ENCODE assay signal across 27 cellular contexts in the genomic region with DNA sequence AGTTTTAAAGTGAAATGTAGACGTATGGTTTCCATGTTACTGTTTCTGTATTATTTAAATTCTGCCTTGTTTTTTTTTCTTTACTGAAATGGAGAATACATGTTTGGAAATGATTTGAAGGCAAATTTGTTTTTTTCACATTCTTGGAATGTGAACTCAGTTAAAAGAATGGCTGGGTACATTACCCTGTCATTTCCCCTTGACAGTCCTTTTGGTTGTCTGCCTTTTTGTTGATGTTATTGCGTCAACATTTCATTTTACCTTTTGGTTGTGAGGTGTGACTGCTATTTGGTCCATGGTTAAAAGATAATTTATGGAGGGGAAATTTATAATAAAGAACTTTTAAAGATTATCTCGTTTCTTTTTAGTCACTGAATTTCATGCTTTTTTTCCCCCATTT. TPM values are rescaled to one million over a fixed set of nuclear protein-coding genes. Genes with fewer than 3 reads are reported as not detected.
DNase-seq lines count a peak whose midpoint lies in the region; ATAC-seq and TF ChIP-seq lines count a peak whose summit lies in the region.
"Had no signal": no experiment of that assay in that cellular context is flagged by ENCODE, and none has a peak within 500 bp of the region (broad histone marks: within the 10 kb centered on the region; RNA-seq: fewer than 3 reads in every experiment).

No MANE protein-coding gene starts in this region.

- peak overlapping the region; percentile 86 for H3K4me3 Mint-ChIP-seq in activated CD4-positive, alpha-beta T cell treated with anti-CD3 and anti-CD28 coated beads, Interleukin-2, amount 10 ng/mL, durations not matched to agents 24 days and 14 days
- H3K4me3 Mint-ChIP-seq in CD4-positive, CD25-positive, alpha-beta regulatory T cell = peak overlapping the region in 2 of 4 donors; percentile 2 to 29
- H3K4me3 Mint-ChIP-seq in T-helper 17 cell (peak overlapping the region; percentile 39), nephron progenitor cell (no peak overlapping the region)
- no peak overlapping the region for H3K4me3 Mint-ChIP-seq in activated naive CD8-positive, alpha-beta T cell treated with anti-CD3 and anti-CD28 coated beads for 36 hours

- no peak overlapping the region for H3K27ac ChIP-seq in CD4-positive, CD25-positive, alpha-beta regulatory T cell (ENCODE audit: insufficient read depth, low read length, poor library complexity, severe bottlenecking)
- H3K27ac ChIP-seq: body of pancreas, left ventricle myocardium inferior, thyroid gland, uterus, WERI-Rb-1 had no signal

- no peak for ATAC-seq in CD4-positive, CD25-positive, alpha-beta regulatory T cell (ENCODE audit: low read depth in 2 of 2)
- ATAC-seq in T-helper 17 cell = no peak
- ATAC-seq in GM19328 (IDR thresholded peaks at IDR 0.05; ENCODE audit: unreplicated experiment) = no peak
- ATAC-seq: body of pancreas, esophagus mucosa, right cardiac atrium had no signal

- peaks cover 62% of the 10 kb centered on the region for H3K4me1 Mint-ChIP-seq in activated CD4-positive, alpha-beta T cell treated with anti-CD3 and anti-CD28 coated beads, Interleukin-2, amount 10 ng/mL, durations not matched to agents 24 days and 14 days
- peaks cover 11 to 79% (median 37%) of the 10 kb centered on the region in 4 donors for H3K4me1 Mint-ChIP-seq in CD4-positive, CD25-positive, alpha-beta regulatory T cell
- H3K4me1 Mint-ChIP-seq in T-helper 17 cell (peaks cover 37% of the 10 kb centered on the region), nephron progenitor cell (peaks cover 7% of the 10 kb centered on the region)
- peaks cover 74% of the 10 kb centered on the region for H3K4me1 Mint-ChIP-seq in activated naive CD8-positive, alpha-beta T cell treated with anti-CD3 and anti-CD28 coated beads for 36 hours

- TF ChIP-seq CTCF in nephron progenitor cell (IDR thresholded peaks at IDR 0.05) = no peak

- no peaks in the 10 kb centered on the region for H3K36me3 ChIP-seq in CD4-positive, CD25-positive, alpha-beta regulatory T cell (ENCODE audit: control insufficient read depth, insufficient read depth, low read length)
- H3K36me3 ChIP-seq: left ventricle myocardium inferior, Peyer's patch, thyroid gland, uterus, WERI-Rb-1 had no signal

- H3K27me3 Mint-ChIP-seq in activated CD4-positive, alpha-beta T cell treated with anti-CD3 and anti-CD28 coated beads, Interleukin-2, amount 10 ng/mL, durations not matched to agents 24 days and 14 days = no peaks in the 10 kb centered on the region
- H3K27me3 Mint-ChIP-seq in CD4-positive, CD25-positive, alpha-beta regulatory T cell = peaks cover 8% of the 10 kb centered on the region
- H3K27me3 Mint-ChIP-seq in T-helper 17 cell (no peaks in the 10 kb centered on the region), nephron progenitor cell (ENCODE audit: low read depth, poor library complexity) (no peaks in the 10 kb centered on the region)
- peaks cover 4% of the 10 kb centered on the region for H3K27me3 Mint-ChIP-seq in activated naive CD8-positive, alpha-beta T cell treated with anti-CD3 and anti-CD28 coated beads for 36 hours

- peak overlapping the region; percentile 99 for H3K27ac Mint-ChIP-seq in activated CD4-positive, alpha-beta T cell treated with anti-CD3 and anti-CD28 coated beads, Interleukin-2, amount 10 ng/mL, durations not matched to agents 24 days and 14 days
- peak overlapping the region in 1 of 3 donors; percentile 57 for H3K27ac Mint-ChIP-seq in CD4-positive, CD25-positive, alpha-beta regulatory T cell
- H3K27ac Mint-ChIP-seq in T-helper 17 cell (peak overlapping the region; percentile 98), nephron progenitor cell (no peak overlapping the region)
- peak overlapping the region; percentile 96 for H3K27ac Mint-ChIP-seq in activated naive CD8-positive, alpha-beta T cell treated with anti-CD3 and anti-CD28 coated beads for 36 hours

- DNase-seq in activated CD4-positive, alpha-beta T cell treated with anti-CD3 and anti-CD28 coated beads, Interleukin-2, amount 10 ng/mL, durations not matched to agents 24 days and 14 days = peak; percentile 58
- DNase-seq in activated CD4-positive, alpha-beta T cell treated with anti-CD3 and anti-CD28 coated beads for 1 hour = no peak
- peak in 1 of 3 donors; percentile 70 for DNase-seq in CD4-positive, CD25-positive, alpha-beta regulatory T cell
- no peak for DNase-seq in T-helper 17 cell
- no peak for DNase-seq in activated naive CD8-positive, alpha-beta T cell treated with anti-CD3 and anti-CD28 coated beads for 36 hours
- DNase-seq in nephron progenitor cell = no peak
- no peak for DNase-seq in NCI-H1417 (lab: John Stamatoyannopoulos, UW)
- DNase-seq: activated CD8-positive, alpha-beta memory T cell treated with anti-CD3 and anti-CD28 coated beads for 24 hours; body of pancreas; dermis blood vessel endothelial cell; left ventricle myocardium inferior; mesendoderm; NCI-H1048; NCI-H1694 treated with DMSO at 0.1 percent for 48 hours; NCI-H446 treated with DMSO at 0.1 percent for 48 hours; NCI-H82; Peyer's patch; right cardiac atrium; SHP77; thyroid gland; uterus; WERI-Rb-1 had no signal

- H3K27me3 ChIP-seq in CD4-positive, CD25-positive, alpha-beta regulatory T cell (ENCODE audit: control insufficient read depth, insufficient read depth, low read length) = no peaks in the 10 kb centered on the region
- H3K27me3 ChIP-seq: body of pancreas, Peyer's patch, thyroid gland, uterus had no signal

- H3K9me3 ChIP-seq in CD4-positive, CD25-positive, alpha-beta regulatory T cell (ENCODE audit: control insufficient read depth in 2 of 2, low read length in 2 of 2) = no peaks in the 10 kb centered on the region
- H3K9me3 ChIP-seq in T-helper 17 cell (ENCODE audit: control insufficient read depth, low read length, poor library complexity, severe bottlenecking) = no peaks in the 10 kb centered on the region
- H3K9me3 ChIP-seq: body of pancreas, left ventricle myocardium inferior, Peyer's patch, thyroid gland, uterus had no signal

- peaks cover 20% of the 10 kb centered on the region for H3K36me3 Mint-ChIP-seq in activated CD4-positive, alpha-beta T cell treated with anti-CD3 and anti-CD28 coated beads, Interleukin-2, amount 10 ng/mL, durations not matched to agents 24 days and 14 days (ENCODE audit: low read depth)
- H3K36me3 Mint-ChIP-seq in CD4-positive, CD25-positive, alpha-beta regulatory T cell = no peaks in the 10 kb centered on the region
- H3K36me3 Mint-ChIP-seq in T-helper 17 cell (ENCODE audit: low read depth) (peaks cover under 1% of the 10 kb centered on the region), nephron progenitor cell (ENCODE audit: low read depth) (peaks cover 10% of the 10 kb centered on the region)
- peaks cover 40% of the 10 kb centered on the region for H3K36me3 Mint-ChIP-seq in activated naive CD8-positive, alpha-beta T cell treated with anti-CD3 and anti-CD28 coated beads for 36 hours

- no peaks in the 10 kb centered on the region for H3K9me3 Mint-ChIP-seq in activated CD4-positive, alpha-beta T cell treated with anti-CD3 and anti-CD28 coated beads, Interleukin-2, amount 10 ng/mL, durations not matched to agents 24 days and 14 days
- H3K9me3 Mint-ChIP-seq in CD4-positive, CD25-positive, alpha-beta regulatory T cell = peaks cover 0 to under 1% (median 0%) of the 10 kb centered on the region in 7 donors
- peaks cover 2% of the 10 kb centered on the region for H3K9me3 Mint-ChIP-seq in activated naive CD8-positive, alpha-beta T cell treated with anti-CD3 and anti-CD28 coated beads for 36 hours
- no peaks in the 10 kb centered on the region for H3K9me3 Mint-ChIP-seq in nephron progenitor cell

- intact Hi-C loops in activated CD4-positive, alpha-beta T cell treated with anti-CD3 and anti-CD28 coated beads, Interleukin-2, amount 10 ng/mL, durations not matched to agents 24 days and 14 days (cut with micrococcal nuclease) = loop anchor here (1.0 to 5.0 kb wide), 4 partner anchors 35 to 1956 kb away; a partner anchor contains a TSS

- peak overlapping the region; percentile 49 for H3K4me3 ChIP-seq in CD4-positive, CD25-positive, alpha-beta regulatory T cell (ENCODE audit: low read depth, low read length)
- H3K4me3 ChIP-seq: body of pancreas, left ventricle myocardium inferior, Peyer's patch, thyroid gland, uterus had no signal

- H3K4me1 ChIP-seq in CD4-positive, CD25-positive, alpha-beta regulatory T cell (ENCODE audit: control insufficient read depth, insufficient read depth, low read length, poor library complexity, severe bottlenecking) = peaks cover 45% of the 10 kb centered on the region
- H3K4me1 ChIP-seq: left ventricle myocardium inferior, thyroid gland, uterus had no signal

RNA-seq across cellular contexts. Expression of a gene that starts 3.2 kb away (rescaled TPM):
- total RNA-seq in activated CD4-positive, alpha-beta T cell treated with anti-CD3 and anti-CD28 coated beads, Interleukin-2, amount 10 ng/mL, durations not matched to agents 24 days and 14 days = 159 and 164 TPM in 2 replicates
- total RNA-seq in CD4-positive, CD25-positive, alpha-beta regulatory T cell = 26.8 TPM
- polyA plus RNA-seq in CD4-positive, CD25-positive, alpha-beta regulatory T cell = 100 to 1,000 TPM in 1 of 4 donors, 10 to 100 TPM in 3; 71.5 to 118 (median 97.6) TPM
- 10 to 100 TPM; 20.7 to 33.8 TPM for total RNA-seq in T-helper 17 cell
- total RNA-seq in activated naive CD8-positive, alpha-beta T cell treated with anti-CD3 and anti-CD28 coated beads for 36 hours = 100 to 1,000 TPM; 131 to 134 TPM
- total RNA-seq: dermis blood vessel endothelial cell, fibroblast of villous mesenchyme, HT1080, left ventricle myocardium inferior had no signal
- polyA plus RNA-seq: keratinocyte had no signal

Comparison
In these comparisons a context has a peak if more than half of its experiments do, and no peak if none do; other contexts are left out.
1. H3K4me3 Mint-ChIP-seq: peak in activated CD4-positive, alpha-beta T cell treated with anti-CD3 and anti-CD28 coated beads, Interleukin-2, amount 10 ng/mL, durations not matched to agents 24 days and 14 days (single experiment) and T-helper 17 cell (single experiment); none in activated naive CD8-positive, alpha-beta T cell treated with anti-CD3 and anti-CD28 coated beads for 36 hours (single experiment) and nephron progenitor cell (single experiment).